Comparison of ENCODE assay signal across 12 cellular contexts in genomic region chr12:96456265-96456974, GRCh38. TPM values are rescaled to one million over a fixed set of nuclear protein-coding genes. Genes with fewer than 3 reads are reported as not detected.
DNase-seq lines count a peak whose midpoint lies in the region; ATAC-seq and TF ChIP-seq lines count a peak whose summit lies in the region.
"Had no signal": no experiment of that assay in that cellular context is flagged by ENCODE, and none has a peak within 500 bp of the region (broad histone marks: within the 10 kb centered on the region; RNA-seq: fewer than 3 reads in every experiment).

No MANE protein-coding gene starts in this region.

- peak; percentile 90 for ATAC-seq in GM18861 (IDR thresholded peaks at IDR 0.05; ENCODE audit: unreplicated experiment)
- peak; percentile 89 for ATAC-seq in GM21737 (IDR thresholded peaks at IDR 0.05; ENCODE audit: unreplicated experiment)
- ATAC-seq in HG03439 (IDR thresholded peaks at IDR 0.05; ENCODE audit: unreplicated experiment) = peak; percentile 55
- ATAC-seq in gastrocnemius medialis = no peak
- ATAC-seq: activated T-cell treated with anti-CD3 and anti-CD28 coated beads, Interleukin-2, amount 50 U/mL, for 4 hours had no signal

- peak overlapping the region; percentile 68 for H3K27ac ChIP-seq in epithelial cell of prostate
- no peak overlapping the region for H3K27ac ChIP-seq in gastrocnemius medialis

- no peak overlapping the region for H3K4me3 ChIP-seq in gastrocnemius medialis

- H3K27me3 ChIP-seq in gastrocnemius medialis = no peaks in the 10 kb centered on the region

- DNase-seq in epithelial cell of prostate (ENCODE audit: low read depth, low spot score) (no peak), ACHN (no peak), gastrocnemius medialis (no peak), NCI-H2029 (lab: John Stamatoyannopoulos, UW) (no peak)
- DNase-seq in stimulated activated naive CD4-positive, alpha-beta T cell (lab: John Stamatoyannopoulos, UW) = no peak
- DNase-seq: activated T-cell treated with anti-CD3 and anti-CD28 coated beads, Interleukin-2, amount 50 U/mL, for 4 hours; H7; NCI-H1417 treated with DMSO at 0.1 percent for 48 hours; T-helper 9 cell had no signal

- no peaks in the 10 kb centered on the region for H3K9me3 ChIP-seq in gastrocnemius medialis

- intact Hi-C loops in gastrocnemius medialis (cut with DNase I; ENCODE audit: low total_unique reads) = no loop called here

- TF ChIP-seq CTCF in gastrocnemius medialis (IDR thresholded peaks at IDR 0.05 in 4 of 5, conservative IDR thresholded peaks at IDR 0.05 in 1 of 5) = no peak

- no peak for TF ChIP-seq POLR2A in gastrocnemius medialis (IDR thresholded peaks at IDR 0.05)

- H3K4me1 ChIP-seq in gastrocnemius medialis = no peaks in the 10 kb centered on the region

- in situ Hi-C loops in ACHN (cut with HindIII; ENCODE audit: low pct_ligation_motif_present, low pct_unique_long_range_greater_than_20kb, low sequenced_read_pairs) = no loop called here
- in situ Hi-C loops in gastrocnemius medialis (cut with MboI; ENCODE audit: low sequenced_read_pairs in 4 of 4) = no loop called here

- H3K36me3 ChIP-seq in gastrocnemius medialis = no peaks in the 10 kb centered on the region

RNA-seq across cellular contexts. Expression of gene CFAP54, which starts 33.0 kb away (rescaled TPM):
- not detected for total RNA-seq in gastrocnemius medialis
- total RNA-seq: H7 had no signal

RNA-seq across cellular contexts. Expression of gene CDK17, which starts 56.2 kb away (rescaled TPM):
- 10 to 100 TPM; 10.9 to 25.1 (median 20.9) TPM for total RNA-seq in gastrocnemius medialis

Comparison
In these comparisons a context has a peak if more than half of its experiments do, and no peak if none do; other contexts are left out.
1. ATAC-seq: peak in GM18861 (single experiment), GM21737 (single experiment) and HG03439 (single experiment); none in gastrocnemius medialis (0 of 2).